In the genomic region with DNA sequence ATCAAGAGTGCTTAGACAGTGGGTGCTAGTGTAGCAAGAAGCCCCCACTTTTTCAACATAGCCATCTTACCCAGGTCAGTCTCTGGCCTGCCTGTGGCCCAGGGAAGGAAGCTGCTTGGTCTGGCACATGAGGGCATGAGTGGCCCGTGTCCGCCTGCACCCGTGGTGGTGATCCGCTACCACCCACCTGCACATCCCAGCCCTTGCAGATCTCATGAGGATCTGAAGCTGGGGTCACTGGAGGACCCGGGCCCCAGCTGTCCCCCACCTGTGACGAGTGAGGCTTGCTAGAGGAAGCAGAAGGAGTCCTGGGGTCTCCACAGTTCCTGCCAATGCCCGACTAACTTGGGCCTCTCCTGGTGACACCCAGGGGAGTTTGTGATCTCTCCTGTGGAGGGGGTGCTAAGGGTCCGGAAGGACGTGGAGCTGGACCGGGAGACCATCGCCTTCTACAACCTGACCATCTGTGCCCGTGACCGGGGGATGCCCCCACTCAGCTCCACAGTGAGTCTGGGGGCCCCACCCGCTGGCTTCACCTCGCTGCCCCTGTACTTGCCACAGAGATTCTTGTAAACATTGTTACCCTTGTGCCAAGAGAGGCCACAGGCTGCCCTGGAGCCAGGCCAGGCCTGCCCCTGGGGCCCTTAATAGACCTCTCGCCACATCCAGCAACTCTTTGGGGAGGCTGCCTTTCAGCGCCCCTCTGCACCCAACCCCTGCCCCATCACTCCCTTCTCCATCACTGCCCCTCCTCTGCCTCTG, we compare ENCODE assay signal across 18 cellular contexts. TPM values are rescaled to one million over a fixed set of nuclear protein-coding genes. Genes with fewer than 3 reads are reported as not detected.
"Had no signal": no experiment of that assay in that cellular context is flagged by ENCODE, and none has a peak within 500 bp of the region (broad histone marks: within the 10 kb centered on the region; RNA-seq: fewer than 3 reads in every experiment).

No MANE protein-coding gene starts in this region.

- H3K4me3 Mint-ChIP-seq: central memory CD8-positive, alpha-beta T cell; naive thymus-derived CD8-positive, alpha-beta T cell had no signal

- H3K36me3 ChIP-seq: esophagus squamous epithelium, gastroesophageal sphincter, left ventricle myocardium inferior, ovary, sigmoid colon, tibial nerve had no signal

- ATAC-seq: naive thymus-derived CD8-positive, alpha-beta T cell had no signal

- H3K27me3 Mint-ChIP-seq: central memory CD8-positive, alpha-beta T cell; naive thymus-derived CD8-positive, alpha-beta T cell had no signal

- DNase-seq: effector memory CD4-positive, alpha-beta T cell; esophagus squamous epithelium; foreskin fibroblast; glutamatergic neuron; islet precursor cell; left ventricle myocardium inferior; mammary epithelial cell; naive thymus-derived CD8-positive, alpha-beta T cell; retina; sigmoid colon; stimulated activated CD4-positive, alpha-beta T cell treated with anti-CD3 and anti-CD28 coated beads, Interleukin-12 subunit alpha, Interleukin-12 subunit beta, amount 100 ng/mL, for 4 hours; stimulated activated naive CD4-positive, alpha-beta T cell treated with Interleukin-2 at 50 U/mL for 16 hours had no signal

- H3K9me3 Mint-ChIP-seq: central memory CD8-positive, alpha-beta T cell; naive thymus-derived CD8-positive, alpha-beta T cell had no signal

- H3K27me3 ChIP-seq: esophagus squamous epithelium, ovary, sigmoid colon, tibial nerve had no signal

- H3K9me3 ChIP-seq: esophagus squamous epithelium, gastroesophageal sphincter, left ventricle myocardium inferior, ovary, sigmoid colon, tibial nerve had no signal

- H3K27ac ChIP-seq: esophagus squamous epithelium, gastroesophageal sphincter, left ventricle myocardium inferior, ovary, sigmoid colon, skin epidermis, tibial nerve had no signal

- H3K4me3 ChIP-seq: esophagus squamous epithelium, gastroesophageal sphincter, left ventricle myocardium inferior, ovary, sigmoid colon, skin epidermis, tibial nerve had no signal

RNA-seq across cellular contexts. Expression of a gene that starts 10.8 kb away (rescaled TPM):
- polyA plus RNA-seq: neural cell had no signal
